22 cellular contexts compared by ENCODE assay signal in the genomic region with DNA sequence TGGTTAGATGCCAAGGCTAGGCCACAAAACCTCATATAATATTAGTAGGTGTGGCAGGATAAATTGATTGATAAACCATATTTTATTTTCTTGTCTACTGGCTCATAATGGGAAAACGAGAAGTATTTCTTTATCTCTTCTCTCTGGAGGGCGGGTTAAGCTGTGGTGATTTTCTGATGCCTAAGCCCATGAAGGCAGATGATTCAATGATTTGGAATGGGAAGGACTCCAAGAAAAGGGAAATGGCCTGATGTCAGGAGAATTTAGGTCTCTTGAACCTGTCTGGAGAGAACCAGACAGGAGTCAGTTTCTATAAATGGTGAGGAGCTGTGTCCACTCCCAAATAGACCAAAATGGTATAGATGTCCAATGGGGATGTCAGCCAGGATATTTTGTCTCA. TPM values are rescaled to one million over a fixed set of nuclear protein-coding genes. Genes with fewer than 3 reads are reported as not detected.
DNase-seq lines count a peak whose midpoint lies in the region; ATAC-seq, FAIRE-seq and TF ChIP-seq lines count a peak whose summit lies in the region.
"Had no signal": no experiment of that assay in that cellular context is flagged by ENCODE, and none has a peak within 500 bp of the region (broad histone marks: within the 10 kb centered on the region; RNA-seq: fewer than 3 reads in every experiment).

No MANE protein-coding gene starts in this region.

- no peaks in the 10 kb centered on the region for H3K27me3 ChIP-seq in astrocyte (ENCODE audit: insufficient read depth, low read length)

- H4K20me1 ChIP-seq in astrocyte (ENCODE audit: insufficient read depth, low read length): no peaks in the 10 kb centered on the region

- peaks cover 16% of the 10 kb centered on the region for H3K36me3 Mint-ChIP-seq in astrocyte (ENCODE audit: low read depth, unreplicated experiment)
- no peaks in the 10 kb centered on the region for H3K36me3 Mint-ChIP-seq in T-helper 2 cell treated with Interferon-gamma antibody and Interleukin-4, amounts not matched to agents 5 μg/mL and 100 μg/mL, for 36 hours (ENCODE audit: low read depth)

- peak overlapping the region; percentile 55 for H3K27ac ChIP-seq in astrocyte (ENCODE audit: low read depth, low read length)
- H3K27ac ChIP-seq: RWPE1 had no signal

- no peak overlapping the region for H3K4me2 ChIP-seq in astrocyte (ENCODE audit: low read length)

- H3K9me3 Mint-ChIP-seq in astrocyte (ENCODE audit: unreplicated experiment): peaks cover 2% of the 10 kb centered on the region
- no peaks in the 10 kb centered on the region for H3K9me3 Mint-ChIP-seq in T-helper 2 cell treated with Interferon-gamma antibody and Interleukin-4, amounts not matched to agents 5 μg/mL and 100 μg/mL, for 36 hours
- H3K9me3 Mint-ChIP-seq: CD8-positive, alpha-beta T cell had no signal

- no peaks in the 10 kb centered on the region for H3K27me3 Mint-ChIP-seq in astrocyte (ENCODE audit: low read depth, unreplicated experiment)
- H3K27me3 Mint-ChIP-seq in T-helper 2 cell treated with Interferon-gamma antibody and Interleukin-4, amounts not matched to agents 5 μg/mL and 100 μg/mL, for 36 hours (ENCODE audit: low read depth): no peaks in the 10 kb centered on the region

- FAIRE-seq in H54 (lab: Jason Lieb, UNC) (peak; percentile 83), astrocyte (lab: Jason Lieb, UNC) (no peak)
- FAIRE-seq: D721Med, GM12892, HTR-8/SVneo had no signal

- no peaks in the 10 kb centered on the region for H3K36me3 ChIP-seq in astrocyte (ENCODE audit: insufficient read depth, low read length)

- peaks cover 4% of the 10 kb centered on the region for H3K4me1 ChIP-seq in astrocyte (ENCODE audit: insufficient read depth, low read length)

- no peak overlapping the region for H3K9ac ChIP-seq in astrocyte (ENCODE audit: low read length)

- H3K9me3 ChIP-seq in astrocyte (ENCODE audit: insufficient read depth, low read depth, low read length): no peaks in the 10 kb centered on the region

- peak overlapping the region; percentile 1 for H3K27ac Mint-ChIP-seq in astrocyte (ENCODE audit: unreplicated experiment)
- H3K27ac Mint-ChIP-seq in T-helper 2 cell treated with Interferon-gamma antibody and Interleukin-4, amounts not matched to agents 5 μg/mL and 100 μg/mL, for 36 hours: no peak overlapping the region
- H3K27ac Mint-ChIP-seq: CD8-positive, alpha-beta T cell; H9 had no signal

- no peak for DNase-seq in H54 (ENCODE audit: insufficient read length, low spot score)
- DNase-seq in astrocyte (ENCODE audit: low read depth): peak; percentile 91
- DNase-seq in fibroblast of villous mesenchyme (ENCODE audit: low read depth): peak; percentile 25
- no peak for DNase-seq in dedifferentiated amniotic fluid mesenchymal stem cell (ENCODE audit: extremely low spot score)
- DNase-seq in T-helper 2 cell treated with Interferon-gamma antibody and Interleukin-4, amounts not matched to agents 5 μg/mL and 100 μg/mL, for 36 hours (ENCODE audit: low spot score): no peak
- DNase-seq: CD8-positive, alpha-beta T cell; DMS79; GF-D8; H9; NCI-H1105 treated with DMSO at 0.1 percent for 48 hours; NCI-H1694 treated with DMSO at 0.1 percent for 48 hours; NCI-H2107; NCI-H446; NCI-H69; NK-92 treated with Interleukin-12 subunit alpha and Interleukin-12 subunit beta, amount 100 ng/mL, for 24 hours; OCI-M1 had no signal

- TF ChIP-seq POLR2A in H54 (IDR thresholded peaks at IDR 0.05; ENCODE audit: low read depth, low read length): no peak

- H2AFZ ChIP-seq in astrocyte (ENCODE audit: low read depth, low read length): no peak overlapping the region

- no peak overlapping the region for H3K4me3 Mint-ChIP-seq in astrocyte (ENCODE audit: unreplicated experiment)
- no peak overlapping the region for H3K4me3 Mint-ChIP-seq in T-helper 2 cell treated with Interferon-gamma antibody and Interleukin-4, amounts not matched to agents 5 μg/mL and 100 μg/mL, for 36 hours
- H3K4me3 Mint-ChIP-seq: CD8-positive, alpha-beta T cell; H9 had no signal

- H3K4me3 ChIP-seq in astrocyte (ENCODE audit: insufficient read depth, low read depth, low read length): no peak overlapping the region
- H3K4me3 ChIP-seq in fibroblast of villous mesenchyme (ENCODE audit: low read depth, low read length): no peak overlapping the region

- no peak for ATAC-seq in SK-N-SH treated with all-trans-retinoic acid at 6 μM for 48 hours
- ATAC-seq in HG03469 (IDR thresholded peaks at IDR 0.05; ENCODE audit: unreplicated experiment): no peak
- ATAC-seq: CD8-positive, alpha-beta T cell had no signal

- H3K4me1 Mint-ChIP-seq in astrocyte (ENCODE audit: low read depth, unreplicated experiment): peaks cover 17% of the 10 kb centered on the region
- peaks cover 2% of the 10 kb centered on the region for H3K4me1 Mint-ChIP-seq in T-helper 2 cell treated with Interferon-gamma antibody and Interleukin-4, amounts not matched to agents 5 μg/mL and 100 μg/mL, for 36 hours (ENCODE audit: low read depth)
- H3K4me1 Mint-ChIP-seq: H9 had no signal

- no peak for TF ChIP-seq CTCF in astrocyte (IDR thresholded peaks at IDR 0.05; ENCODE audit: insufficient read depth, low read depth, low read length)
- TF ChIP-seq CTCF in fibroblast of villous mesenchyme (IDR thresholded peaks at IDR 0.05; ENCODE audit: insufficient read depth, low read depth, low read length): no peak

- no peaks in the 10 kb centered on the region for H3K79me2 ChIP-seq in astrocyte (ENCODE audit: insufficient read depth, low read length)

TF ChIP-seq in SK-N-SH treated with all-trans-retinoic acid at 6 μM for 48 hours, 23 proteins besides CTCF, POLR2A, EP300 and RAD21:
- TF ChIP-seq CSRNP3 (CRISPR knock-in tag; IDR thresholded peaks at IDR 0.05) (no peak), ZFP30 (CRISPR knock-in tag; IDR thresholded peaks at IDR 0.05) (no peak), PPARA (CRISPR knock-in tag; IDR thresholded peaks at IDR 0.05; ENCODE audit: borderline replicate concordance) (no peak), ZC3H10 (CRISPR knock-in tag; IDR thresholded peaks at IDR 0.05) (no peak), PATZ1 (CRISPR knock-in tag; IDR thresholded peaks at IDR 0.05; ENCODE audit: borderline replicate concordance) (no peak), ARNTL (CRISPR knock-in tag; IDR thresholded peaks at IDR 0.05; ENCODE audit: borderline replicate concordance, low read depth) (no peak)
- TF ChIP-seq, protein P1, sequence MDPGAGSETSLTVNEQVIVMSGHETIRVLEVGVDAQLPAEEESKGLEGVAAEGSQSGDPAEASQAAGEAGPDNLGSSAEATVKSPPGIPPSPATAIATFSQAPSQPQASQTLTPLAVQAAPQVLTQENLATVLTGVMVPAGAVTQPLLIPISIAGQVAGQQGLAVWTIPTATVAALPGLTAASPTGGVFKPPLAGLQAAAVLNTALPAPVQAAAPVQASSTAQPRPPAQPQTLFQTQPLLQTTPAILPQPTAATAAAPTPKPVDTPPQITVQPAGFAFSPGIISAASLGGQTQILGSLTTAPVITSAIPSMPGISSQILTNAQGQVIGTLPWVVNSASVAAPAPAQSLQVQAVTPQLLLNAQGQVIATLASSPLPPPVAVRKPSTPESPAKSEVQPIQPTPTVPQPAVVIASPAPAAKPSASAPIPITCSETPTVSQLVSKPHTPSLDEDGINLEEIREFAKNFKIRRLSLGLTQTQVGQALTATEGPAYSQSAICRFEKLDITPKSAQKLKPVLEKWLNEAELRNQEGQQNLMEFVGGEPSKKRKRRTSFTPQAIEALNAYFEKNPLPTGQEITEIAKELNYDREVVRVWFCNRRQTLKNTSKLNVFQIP (CRISPR knock-in tag; IDR thresholded peaks at IDR 0.05; ENCODE audit: borderline replicate concordance, low read depth): no peak

RNA-seq across cellular contexts. Expression of gene MAP4K3, which starts 18.7 kb away (rescaled TPM):
- total RNA-seq in astrocyte (49.3 and 58.1 TPM in 2 replicates), fibroblast of villous mesenchyme (78.0 and 97.2 TPM in 2 replicates)

Comparison
In these comparisons a context has a peak if more than half of its experiments do, and no peak if none do; other contexts are left out.
1. DNase-seq: peak in astrocyte (single experiment) and fibroblast of villous mesenchyme (single experiment); none in H54 (single experiment), dedifferentiated amniotic fluid mesenchymal stem cell (single experiment) and T-helper 2 cell treated with Interferon-gamma antibody and Interleukin-4, amounts not matched to agents 5 μg/mL and 100 μg/mL, for 36 hours (single experiment).